34 cellular contexts compared by ENCODE assay signal in genomic region chr7:152887779-152888178, GRCh38.
"Had no signal": no experiment of that assay in that cellular context is flagged by ENCODE, and none has a peak within 500 bp of the region (broad histone marks: within the 10 kb centered on the region; RNA-seq: fewer than 3 reads in every experiment).

No MANE protein-coding gene starts in this region.

- H3K4me2 ChIP-seq: SK-N-SH had no signal

- H3K9me3 ChIP-seq: Peyer's patch, SJSA1 had no signal

- H3K9me3 Mint-ChIP-seq: activated B cell treated with CpG ODN at 0.5 μM for 24 hours; activated CD4-positive, alpha-beta memory T cell treated with anti-CD3 and anti-CD28 coated beads, Interleukin-2, amount 10 ng/mL, durations not matched to agents 7 days and 5 days; activated naive CD4-positive, alpha-beta T cell treated with anti-CD3 and anti-CD28 coated beads, Interleukin-2, amount 10 ng/mL, durations not matched to agents 7 days and 5 days; activated T-cell treated with anti-CD3 and anti-CD28 coated beads, Interleukin-2, amount 50 U/mL, for 24 hours; activated T-helper 2 cell treated with anti-CD3 and anti-CD28 coated beads, Interferon-gamma antibody, Interleukin-2, Interleukin-4, amounts not matched to agents 10 μg/mL and 5 μg/mL and 100 μg/mL, durations not matched to agents 14 hours and 24 hours and 36 hours had no signal

- H3K4me3 ChIP-seq: Peyer's patch, SJSA1 had no signal

- H3K9ac ChIP-seq: SK-N-SH had no signal

- H3K36me3 ChIP-seq: Peyer's patch, SJSA1 had no signal

- FAIRE-seq: bronchial epithelial cell had no signal

- H3K36me3 Mint-ChIP-seq: activated naive CD4-positive, alpha-beta T cell treated with anti-CD3 and anti-CD28 coated beads, Interleukin-2, amount 10 ng/mL, durations not matched to agents 7 days and 5 days; brain had no signal

- H3K4me3 Mint-ChIP-seq: activated B cell treated with CpG ODN at 0.5 μM for 24 hours; activated CD4-positive, alpha-beta memory T cell treated with anti-CD3 and anti-CD28 coated beads, Interleukin-2, amount 10 ng/mL, durations not matched to agents 7 days and 5 days; activated naive CD4-positive, alpha-beta T cell treated with anti-CD3 and anti-CD28 coated beads, Interleukin-2, amount 10 ng/mL, durations not matched to agents 7 days and 5 days; activated naive CD8-positive, alpha-beta T cell; activated naive CD8-positive, alpha-beta T cell treated with anti-CD3 and anti-CD28 coated beads, Interleukin-2, amount 50 U/mL, for 24 hours; activated T-cell treated with anti-CD3 and anti-CD28 coated beads, Interleukin-2, amount 50 U/mL, for 24 hours; brain; T-cell had no signal

- H3K27ac ChIP-seq: Peyer's patch, SJSA1, VCaP had no signal

- H3K4me1 ChIP-seq: Peyer's patch, SJSA1 had no signal

- H3K27me3 ChIP-seq: Peyer's patch, SJSA1 had no signal

- H3K27ac Mint-ChIP-seq: activated B cell treated with CpG ODN at 0.5 μM for 24 hours; activated CD4-positive, alpha-beta memory T cell treated with anti-CD3 and anti-CD28 coated beads, Interleukin-2, amount 10 ng/mL, durations not matched to agents 7 days and 5 days; activated naive CD4-positive, alpha-beta T cell treated with anti-CD3 and anti-CD28 coated beads, Interleukin-2, amount 10 ng/mL, durations not matched to agents 7 days and 5 days; activated naive CD8-positive, alpha-beta T cell; activated naive CD8-positive, alpha-beta T cell treated with anti-CD3 and anti-CD28 coated beads, Interleukin-2, amount 50 U/mL, for 24 hours; activated T-cell treated with anti-CD3 and anti-CD28 coated beads, Interleukin-2, amount 50 U/mL, for 24 hours; activated T-helper 2 cell treated with anti-CD3 and anti-CD28 coated beads, Interferon-gamma antibody, Interleukin-2, Interleukin-4, amounts not matched to agents 10 μg/mL and 5 μg/mL and 100 μg/mL, durations not matched to agents 14 hours and 24 hours and 36 hours; brain; T-cell had no signal

- ATAC-seq: activated naive CD8-positive, alpha-beta T cell treated with anti-CD3 and anti-CD28 coated beads, Interleukin-2, amount 50 U/mL, for 24 hours; PC-3; T-cell had no signal

- H3K4me1 Mint-ChIP-seq: activated B cell treated with CpG ODN at 0.5 μM for 24 hours; activated CD4-positive, alpha-beta memory T cell treated with anti-CD3 and anti-CD28 coated beads, Interleukin-2, amount 10 ng/mL, durations not matched to agents 7 days and 5 days; activated naive CD4-positive, alpha-beta T cell treated with anti-CD3 and anti-CD28 coated beads, Interleukin-2, amount 10 ng/mL, durations not matched to agents 7 days and 5 days; activated naive CD8-positive, alpha-beta T cell treated with anti-CD3 and anti-CD28 coated beads, Interleukin-2, amount 50 U/mL, for 24 hours; brain; T-cell had no signal

- DNase-seq: activated B cell treated with CpG ODN at 0.5 μM for 24 hours; activated CD4-positive, alpha-beta memory T cell treated with anti-CD3 and anti-CD28 coated beads, Interleukin-2, amount 10 ng/mL, durations not matched to agents 7 days and 5 days; activated CD4-positive, alpha-beta T cell treated with anti-CD3 and anti-CD28 coated beads for 4 hours; activated CD4-positive, alpha-beta T cell treated with anti-CD3 and anti-CD28 coated beads, Interleukin-2, amount 50 U/mL, for 1 hour; activated CD4-positive, CD25-positive, alpha-beta regulatory T cell treated with anti-CD3 and anti-CD28 coated beads, Interleukin-2, amount 50 U/mL, for 72 hours; activated naive CD4-positive, alpha-beta T cell treated with anti-CD3 and anti-CD28 coated beads, Interleukin-2, amount 10 ng/mL, durations not matched to agents 7 days and 5 days; activated naive CD8-positive, alpha-beta T cell treated with anti-CD3 and anti-CD28 coated beads, Interleukin-2, amount 50 U/mL, for 24 hours; activated T-cell treated with anti-CD3 and anti-CD28 coated beads, Interleukin-2, amount 50 U/mL, for 24 hours; anterior cingulate cortex; caudate nucleus; IMR-90; Karpas-422; KBM-7; NCI-H1105 treated with DMSO at 0.1 percent for 48 hours; NCI-H1436; NCI-H1694 treated with DMSO at 0.1 percent for 48 hours; NCI-H2029; NCI-H345; NCI-H524 treated with DMSO at 0.1 percent for 48 hours; NK-92 treated with Interleukin-12 subunit alpha and Interleukin-12 subunit beta, amount 100 ng/mL, for 24 hours; PC-3; Peyer's patch; RPMI8226; SHP77 treated with DMSO at 0.1 percent for 48 hours; SK-N-SH; T-cell; T-helper 2 cell; T-helper 9 cell had no signal

- H3K27me3 Mint-ChIP-seq: activated B cell treated with CpG ODN at 0.5 μM for 24 hours; activated CD4-positive, alpha-beta memory T cell treated with anti-CD3 and anti-CD28 coated beads, Interleukin-2, amount 10 ng/mL, durations not matched to agents 7 days and 5 days; activated naive CD4-positive, alpha-beta T cell treated with anti-CD3 and anti-CD28 coated beads, Interleukin-2, amount 10 ng/mL, durations not matched to agents 7 days and 5 days; activated naive CD8-positive, alpha-beta T cell; activated naive CD8-positive, alpha-beta T cell treated with anti-CD3 and anti-CD28 coated beads, Interleukin-2, amount 50 U/mL, for 24 hours; activated T-cell treated with anti-CD3 and anti-CD28 coated beads, Interleukin-2, amount 50 U/mL, for 24 hours; brain; T-cell had no signal
